8 cellular contexts compared by ENCODE assay signal in genomic region chr15:90320062-90320884, GRCh38. TPM values are rescaled to one million over a fixed set of nuclear protein-coding genes. Genes with fewer than 3 reads are reported as not detected.
DNase-seq lines count a peak whose midpoint lies in the region; ATAC-seq, FAIRE-seq and TF ChIP-seq lines count a peak whose summit lies in the region.

No MANE protein-coding gene starts in this region.

- H3K27ac Mint-ChIP-seq in central memory CD8-positive, alpha-beta T cell (ENCODE audit: low read depth), result no peak overlapping the region

- no peaks in the 10 kb centered on the region for H3K27me3 Mint-ChIP-seq in central memory CD8-positive, alpha-beta T cell

- H3K9me3 Mint-ChIP-seq in central memory CD8-positive, alpha-beta T cell, result no peaks in the 10 kb centered on the region

- TF ChIP-seq CTCF in GM13977 (IDR thresholded peaks at IDR 0.05; ENCODE audit: extremely low read depth, insufficient read depth, missing control alignments), result peak; percentile 95
- peak; percentile 100 for TF ChIP-seq CTCF in kidney (IDR thresholded peaks at IDR 0.05; ENCODE audit: borderline replicate concordance, extremely low read depth, insufficient read depth)

- no peak for FAIRE-seq in kidney (lab: Jason Lieb, UNC)

- intact Hi-C loops in kidney (cut with DNase I), result loop anchor here (10.0 kb wide), 1 partner anchor 165 kb away; no protein-coding TSS in a partner anchor

- DNase-seq in GM13977 (ENCODE audit: low spot score), result peak; percentile 84
- peak; percentile 52 to 90 for DNase-seq in NCI-H446 (lab: John Stamatoyannopoulos, UW)
- peak; percentile 9 to 32 (median 18) for DNase-seq in activated CD4-positive, CD25-positive, alpha-beta regulatory T cell (lab: John Stamatoyannopoulos, UW)
- peak; percentile 47 to 56 for DNase-seq in central memory CD8-positive, alpha-beta T cell (ENCODE audit: low spot score in 2 of 2)
- peak; percentile 91 for DNase-seq in kidney
- DNase-seq in stimulated activated CD4-positive, alpha-beta T cell treated with anti-CD3 and anti-CD28 coated beads, Interleukin-15, amount 100 ng/mL, for 1 hour (ENCODE audit: low read depth in 1 of 2, low spot score in 1 of 2), result peak; percentile 33

- H3K36me3 Mint-ChIP-seq in central memory CD8-positive, alpha-beta T cell (ENCODE audit: insufficient read depth), result no peaks in the 10 kb centered on the region

- H3K4me1 ChIP-seq in kidney (ENCODE audit: control insufficient read depth in 1 of 2, insufficient read depth in 1 of 2, low read depth in 1 of 2, low read length in 2 of 2), result peaks cover 0 to 3% of the 10 kb centered on the region in 2 donors

- H3K4me3 ChIP-seq in kidney (ENCODE audit: low read length in 2 of 2), result peak overlapping the region in 1 of 2 donors; percentile 19

- peaks cover 11% of the 10 kb centered on the region for H3K4me1 Mint-ChIP-seq in central memory CD8-positive, alpha-beta T cell

- H3K9ac ChIP-seq in kidney (ENCODE audit: low read length in 2 of 2), result no peak overlapping the region

- no peak overlapping the region for H3K27ac ChIP-seq in kidney (ENCODE audit: low read depth in 2 of 2, low read length in 2 of 2)

- H3K9me3 ChIP-seq in kidney (ENCODE audit: control insufficient read depth in 1 of 2, low read length in 2 of 2), result no peaks in the 10 kb centered on the region

- H3K36me3 ChIP-seq in kidney (ENCODE audit: control insufficient read depth in 1 of 2, insufficient read depth in 2 of 2, low read length in 2 of 2), result no peaks in the 10 kb centered on the region

- in situ Hi-C loops in GM13977 (cut with MboI; ENCODE audit: low pct_unique_long_range_greater_than_20kb, low sequenced_read_pairs, unreplicated experiment), result loop anchor here (10.0 to 25.0 kb wide), 3 partner anchors 155 to 567 kb away; partner anchors contain the start of gene FES

- H3K4me3 Mint-ChIP-seq in central memory CD8-positive, alpha-beta T cell, result no peak overlapping the region

- ATAC-seq in HG03280 (IDR thresholded peaks at IDR 0.05; ENCODE audit: unreplicated experiment), result peak; percentile 91
- peak; percentile 78 for ATAC-seq in central memory CD8-positive, alpha-beta T cell (replicated peaks; ENCODE audit: extremely low read depth, poor library complexity, severe bottlenecking)
- no peak for ATAC-seq in HG03439 (IDR thresholded peaks at IDR 0.05; ENCODE audit: unreplicated experiment)

RNA-seq across cellular contexts. Expression of gene ZNF774, which starts 31.8 kb away (rescaled TPM):
- total RNA-seq in kidney, result 3.1 TPM
- polyA plus RNA-seq in kidney (ENCODE audit: insufficient read depth, low read depth, low replicate concordance), result 1.7 TPM

RNA-seq across cellular contexts. Expression of gene NGRN, which starts 54.8 kb away (rescaled TPM):
- 81.9 TPM for total RNA-seq in kidney
- 93.8 TPM for polyA plus RNA-seq in kidney (ENCODE audit: insufficient read depth, low read depth, low replicate concordance)

Comparison
In these comparisons a context has a peak if more than half of its experiments do, and no peak if none do; other contexts are left out.
1. DNase-seq: peak in every context shown above with its lines; median percentile 91 in kidney; 84 in GM13977; 71 in NCI-H446; 52 in central memory CD8-positive, alpha-beta T cell; 33 in stimulated activated CD4-positive, alpha-beta T cell treated with anti-CD3 and anti-CD28 coated beads, Interleukin-15, amount 100 ng/mL, for 1 hour; 18 in activated CD4-positive, CD25-positive, alpha-beta regulatory T cell.